ENCODE assay signal across 9 cellular contexts in the genomic region with DNA sequence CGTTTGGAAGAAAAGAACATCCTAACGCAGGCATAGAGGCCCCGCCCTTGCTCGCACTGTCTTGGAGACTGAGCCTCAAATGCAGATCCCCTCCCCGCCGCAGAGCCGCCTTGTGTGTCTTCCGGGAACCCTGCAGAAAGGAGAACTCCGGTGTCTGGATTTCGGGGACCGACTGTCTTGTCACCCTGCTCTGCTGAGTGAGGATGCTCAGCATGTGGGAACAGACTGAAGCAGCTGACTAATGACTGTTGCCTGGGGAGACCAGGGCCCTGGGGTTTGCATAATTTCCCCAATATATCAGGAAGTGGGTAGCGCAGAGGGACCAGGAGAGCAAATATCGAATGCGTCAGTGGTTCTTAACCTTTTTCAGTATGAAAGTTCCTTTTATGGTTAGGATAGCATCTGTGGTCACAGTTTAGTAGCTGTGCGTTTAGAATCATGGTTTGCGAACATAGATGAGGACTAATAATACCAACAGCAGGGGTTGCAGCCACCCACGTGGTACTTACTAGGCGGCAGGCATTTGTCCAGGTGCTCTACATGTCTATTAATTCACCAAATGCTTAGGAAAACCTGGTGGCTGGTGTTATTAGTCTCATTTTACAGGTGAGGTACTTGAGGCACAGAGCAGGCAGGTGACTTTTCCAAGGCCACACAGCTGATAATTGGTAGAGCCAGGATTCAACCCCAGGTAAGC. TPM values are rescaled to one million over a fixed set of nuclear protein-coding genes. Genes with fewer than 3 reads are reported as not detected.
DNase-seq lines count a peak whose midpoint lies in the region; ATAC-seq and TF ChIP-seq lines count a peak whose summit lies in the region.
"Had no signal": no experiment of that assay in that cellular context is flagged by ENCODE, and none has a peak within 500 bp of the region (broad histone marks: within the 10 kb centered on the region; RNA-seq: fewer than 3 reads in every experiment).

No MANE protein-coding gene starts in this region.

- peak; percentile 85 for ATAC-seq in GM18498 (IDR thresholded peaks at IDR 0.05; ENCODE audit: unreplicated experiment)
- ATAC-seq in GM21515 (IDR thresholded peaks at IDR 0.05; ENCODE audit: unreplicated experiment), result peak; percentile 83
- peak; percentile 80 for ATAC-seq in HG03571 (IDR thresholded peaks at IDR 0.05; ENCODE audit: unreplicated experiment)
- ATAC-seq in SK-N-SH treated with all-trans-retinoic acid at 6 μM for 48 hours, result no peak
- ATAC-seq: body of pancreas had no signal

- peak; percentile 42 to 53 for DNase-seq in activated T-cell treated with anti-CD3 and anti-CD28 coated beads, Interleukin-2, amount 50 U/mL, for 48 hours
- no peak for DNase-seq in NCI-H2171 treated with DMSO at 0.1 percent for 48 hours (lab: John Stamatoyannopoulos, UW)
- DNase-seq in SW480 (ENCODE audit: low spot score), result no peak
- DNase-seq in A172 (ENCODE audit: low spot score), result no peak

TF ChIP-seq in SK-N-SH treated with all-trans-retinoic acid at 6 μM for 48 hours, 23 proteins besides CTCF, POLR2A, EP300 and RAD21:
- no peak for TF ChIP-seq ZFP30 (CRISPR knock-in tag; IDR thresholded peaks at IDR 0.05)
- TF ChIP-seq TCF4 (CRISPR knock-in tag; IDR thresholded peaks at IDR 0.05; ENCODE audit: borderline replicate concordance), result no peak
- no peak for TF ChIP-seq ZNF8 (CRISPR knock-in tag; IDR thresholded peaks at IDR 0.05)
- TF ChIP-seq, protein P1, sequence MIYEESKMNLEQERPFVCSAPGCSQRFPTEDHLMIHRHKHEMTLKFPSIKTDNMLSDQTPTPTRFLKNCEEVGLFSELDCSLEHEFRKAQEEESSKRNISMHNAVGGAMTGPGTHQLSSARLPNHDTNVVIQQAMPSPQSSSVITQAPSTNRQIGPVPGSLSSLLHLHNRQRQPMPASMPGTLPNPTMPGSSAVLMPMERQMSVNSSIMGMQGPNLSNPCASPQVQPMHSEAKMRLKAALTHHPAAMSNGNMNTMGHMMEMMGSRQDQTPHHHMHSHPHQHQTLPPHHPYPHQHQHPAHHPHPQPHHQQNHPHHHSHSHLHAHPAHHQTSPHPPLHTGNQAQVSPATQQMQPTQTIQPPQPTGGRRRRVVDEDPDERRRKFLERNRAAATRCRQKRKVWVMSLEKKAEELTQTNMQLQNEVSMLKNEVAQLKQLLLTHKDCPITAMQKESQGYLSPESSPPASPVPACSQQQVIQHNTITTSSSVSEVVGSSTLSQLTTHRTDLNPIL (CRISPR knock-in tag; IDR thresholded peaks at IDR 0.05; ENCODE audit: low read depth), result no peak
- TF ChIP-seq, protein P2, sequence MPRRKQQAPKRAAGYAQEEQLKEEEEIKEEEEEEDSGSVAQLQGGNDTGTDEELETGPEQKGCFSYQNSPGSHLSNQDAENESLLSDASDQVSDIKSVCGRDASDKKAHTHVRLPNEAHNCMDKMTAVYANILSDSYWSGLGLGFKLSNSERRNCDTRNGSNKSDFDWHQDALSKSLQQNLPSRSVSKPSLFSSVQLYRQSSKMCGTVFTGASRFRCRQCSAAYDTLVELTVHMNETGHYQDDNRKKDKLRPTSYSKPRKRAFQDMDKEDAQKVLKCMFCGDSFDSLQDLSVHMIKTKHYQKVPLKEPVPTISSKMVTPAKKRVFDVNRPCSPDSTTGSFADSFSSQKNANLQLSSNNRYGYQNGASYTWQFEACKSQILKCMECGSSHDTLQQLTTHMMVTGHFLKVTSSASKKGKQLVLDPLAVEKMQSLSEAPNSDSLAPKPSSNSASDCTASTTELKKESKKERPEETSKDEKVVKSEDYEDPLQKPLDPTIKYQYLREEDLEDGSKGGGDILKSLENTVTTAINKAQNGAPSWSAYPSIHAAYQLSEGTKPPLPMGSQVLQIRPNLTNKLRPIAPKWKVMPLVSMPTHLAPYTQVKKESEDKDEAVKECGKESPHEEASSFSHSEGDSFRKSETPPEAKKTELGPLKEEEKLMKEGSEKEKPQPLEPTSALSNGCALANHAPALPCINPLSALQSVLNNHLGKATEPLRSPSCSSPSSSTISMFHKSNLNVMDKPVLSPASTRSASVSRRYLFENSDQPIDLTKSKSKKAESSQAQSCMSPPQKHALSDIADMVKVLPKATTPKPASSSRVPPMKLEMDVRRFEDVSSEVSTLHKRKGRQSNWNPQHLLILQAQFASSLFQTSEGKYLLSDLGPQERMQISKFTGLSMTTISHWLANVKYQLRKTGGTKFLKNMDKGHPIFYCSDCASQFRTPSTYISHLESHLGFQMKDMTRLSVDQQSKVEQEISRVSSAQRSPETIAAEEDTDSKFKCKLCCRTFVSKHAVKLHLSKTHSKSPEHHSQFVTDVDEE (CRISPR knock-in tag; IDR thresholded peaks at IDR 0.05), result no peak
- no peak for TF ChIP-seq GLIS3 (CRISPR knock-in tag; IDR thresholded peaks at IDR 0.05)
- TF ChIP-seq ZNF565 (CRISPR knock-in tag; conservative IDR thresholded peaks at IDR 0.05; ENCODE audit: low read depth), result no peak
- no peak for TF ChIP-seq ZC3H10 (CRISPR knock-in tag; IDR thresholded peaks at IDR 0.05)
- TF ChIP-seq ARNTL (CRISPR knock-in tag; IDR thresholded peaks at IDR 0.05; ENCODE audit: borderline replicate concordance, low read depth), result no peak
- TF ChIP-seq ZFP3 (CRISPR knock-in tag; IDR thresholded peaks at IDR 0.05), result no peak
- no peak for TF ChIP-seq CSDC2 (CRISPR knock-in tag; IDR thresholded peaks at IDR 0.05)
- TF ChIP-seq RARB (CRISPR knock-in tag; IDR thresholded peaks at IDR 0.05), result no peak
- no peak for TF ChIP-seq OSR1 (CRISPR knock-in tag; IDR thresholded peaks at IDR 0.05)
- no peak for TF ChIP-seq TOX (CRISPR knock-in tag; IDR thresholded peaks at IDR 0.05; ENCODE audit: borderline replicate concordance)
- no peak for TF ChIP-seq PPARA (CRISPR knock-in tag; IDR thresholded peaks at IDR 0.05; ENCODE audit: borderline replicate concordance)

RNA-seq across cellular contexts. Expression of a gene that starts 14.3 kb away (rescaled TPM):
- 10.3 and 17.4 TPM in 2 replicates for total RNA-seq in A172 (2014; rRNA removed; shearing (Covaris generic))

Comparison
In these comparisons a context has a peak if more than half of its experiments do, and no peak if none do; other contexts are left out.
1. DNase-seq: peak in activated T-cell treated with anti-CD3 and anti-CD28 coated beads, Interleukin-2, amount 50 U/mL, for 48 hours (2 of 2); none in NCI-H2171 treated with DMSO at 0.1 percent for 48 hours (single experiment), SW480 (single experiment) and A172 (single experiment).